In the genomic region with DNA sequence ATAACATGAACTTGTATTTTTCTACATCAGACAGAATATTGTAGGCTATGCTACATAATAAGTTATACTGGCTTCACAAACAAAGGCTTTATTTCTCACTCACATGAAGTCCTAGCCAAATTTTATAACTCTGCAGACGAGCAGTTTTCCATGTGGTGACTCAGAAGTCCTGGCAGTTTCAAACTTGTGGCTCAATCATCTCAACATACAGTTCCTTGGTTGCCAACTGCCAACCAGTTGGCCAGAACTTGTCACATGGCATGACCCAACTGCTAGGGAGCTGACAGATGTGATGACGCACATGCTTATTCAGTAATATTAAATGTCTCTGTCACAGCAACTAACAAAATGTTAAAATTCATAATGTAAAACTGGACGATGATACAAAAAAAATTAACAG, we compare ENCODE assay signal across 11 cellular contexts.
A peak's percentile ranks its signal among the peaks of the same experiment; 100 is the strongest.
DNase-seq lines count a peak whose midpoint lies in the region; ATAC-seq, FAIRE-seq and TF ChIP-seq lines count a peak whose summit lies in the region.
"Had no signal": no experiment of that assay in that cellular context is flagged by ENCODE, and none has a peak within 500 bp of the region (broad histone marks: within the 10 kb centered on the region; RNA-seq: fewer than 3 reads in every experiment).

No MANE protein-coding gene starts in this region.

- ATAC-seq in left lung (peak; percentile 43), HG03280 (IDR thresholded peaks at IDR 0.05; ENCODE audit: unreplicated experiment) (no peak), GM21447 (IDR thresholded peaks at IDR 0.05; ENCODE audit: unreplicated experiment) (no peak)

- H3K4me1 ChIP-seq in left lung, result no peaks in the 10 kb centered on the region

- TF ChIP-seq CTCF in bronchial epithelial cell (IDR thresholded peaks at IDR 0.05; ENCODE audit: insufficient read depth, low read length, severe bottlenecking) (no peak), left lung (IDR thresholded peaks at IDR 0.05) (no peak)

- H3K27ac ChIP-seq in left lung, result no peak overlapping the region
- H3K27ac ChIP-seq in caudate nucleus (ENCODE audit: low read depth, low read length), result no peak overlapping the region
- H3K27ac ChIP-seq: C4-2B, parathyroid adenoma had no signal

- no peaks in the 10 kb centered on the region for H3K9me3 ChIP-seq in left lung

- FAIRE-seq in bronchial epithelial cell (lab: Jason Lieb, UNC), result peak; percentile 94

- no peak overlapping the region for H3K4me3 ChIP-seq in bronchial epithelial cell (ENCODE audit: low read depth, low read length)
- no peak overlapping the region for H3K4me3 ChIP-seq in left lung

- DNase-seq in ACHN (peak; percentile 4), LoVo (ENCODE audit: low spot score) (peak; percentile 23), bronchial epithelial cell (ENCODE audit: low read depth) (peak; percentile 98), left lung (no peak), SW 1271 (lab: John Stamatoyannopoulos, UW) (no peak), caudate nucleus (lab: John Stamatoyannopoulos, UW) (no peak)
- DNase-seq: H9 had no signal

- H3K36me3 ChIP-seq in bronchial epithelial cell (ENCODE audit: control insufficient read depth, insufficient read depth, low read length) (no peaks in the 10 kb centered on the region), left lung (no peaks in the 10 kb centered on the region)

- no peaks in the 10 kb centered on the region for H3K27me3 ChIP-seq in bronchial epithelial cell (ENCODE audit: control insufficient read depth, insufficient read depth, low read length)
- H3K27me3 ChIP-seq in left lung, result peaks cover 0 to 5% of the 10 kb centered on the region in 2 donors

- in situ Hi-C loops in ACHN (cut with HindIII; ENCODE audit: low pct_ligation_motif_present, low pct_unique_long_range_greater_than_20kb, low sequenced_read_pairs), result no loop called here

- intact Hi-C loops in left lung (cut with DNase I), result no loop called here

Comparison
In these comparisons a context has a peak if more than half of its experiments do, and no peak if none do; other contexts are left out.
1. DNase-seq: peak in ACHN (single experiment), LoVo (single experiment) and bronchial epithelial cell (single experiment); none in left lung (0 of 2), SW 1271 (0 of 2) and caudate nucleus (0 of 61).